In the genomic region with DNA sequence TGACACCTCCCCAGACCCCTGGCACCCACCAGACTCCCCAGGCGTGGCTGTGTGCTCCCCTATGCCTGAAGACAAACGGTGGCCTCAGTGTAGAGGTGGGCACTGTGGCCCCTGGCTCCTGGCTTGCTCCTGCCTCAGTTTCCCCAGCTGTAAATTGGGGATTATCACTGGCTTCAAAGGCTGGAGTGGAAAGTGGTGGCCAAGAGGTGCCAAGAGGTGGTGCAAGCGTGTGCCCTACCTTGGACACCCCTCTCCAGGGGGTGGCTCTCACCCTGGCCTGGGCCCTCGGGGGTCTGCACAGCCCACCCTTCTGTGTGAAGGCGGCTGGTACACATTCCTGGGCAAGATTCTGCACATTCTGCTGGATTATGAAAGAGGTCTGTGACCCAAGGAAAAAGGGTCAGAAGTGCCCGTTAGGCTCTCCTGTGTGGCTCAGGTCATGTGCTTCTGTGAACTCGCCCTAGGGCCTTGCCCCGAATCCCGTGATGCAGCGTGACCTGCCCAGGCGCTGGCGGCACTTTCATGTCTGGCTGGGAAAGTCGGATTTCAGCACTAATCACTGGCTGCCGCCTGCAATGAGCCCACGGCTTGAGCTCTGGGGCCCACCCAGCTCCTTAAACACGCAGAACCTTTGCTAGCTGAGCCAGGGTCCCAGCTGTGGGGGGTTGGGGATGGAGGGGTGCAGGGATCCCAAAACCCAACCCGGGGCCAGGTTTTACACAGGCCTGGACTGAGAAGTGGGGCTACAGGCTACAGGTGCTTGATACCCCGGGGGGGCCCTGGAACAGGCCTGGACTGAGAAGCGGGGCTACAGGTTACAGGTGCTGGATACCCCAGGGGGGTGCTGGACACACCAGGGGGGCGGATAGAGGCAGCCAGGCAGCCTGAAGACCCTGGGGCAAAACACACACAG, we compare ENCODE assay signal across 1 cellular context.
TF ChIP-seq lines count a peak whose summit lies in the region.

No MANE protein-coding gene starts in this region.

TF ChIP-seq in HEK293, 187 proteins besides CTCF, POLR2A, EP300 and RAD21 (continued from another document):
- TF ChIP-seq SCRT2 (tag by site-specific recombination; IDR thresholded peaks at IDR 0.05) (peak; percentile 42; the same call in 1 of the 2 replicates), OSR2 (tag by site-specific recombination; IDR thresholded peaks at IDR 0.05) (peak; percentile 13; the same call in 1 of the 2 replicates)
